ENCODE assay signal across 1 cellular context in the genomic region with DNA sequence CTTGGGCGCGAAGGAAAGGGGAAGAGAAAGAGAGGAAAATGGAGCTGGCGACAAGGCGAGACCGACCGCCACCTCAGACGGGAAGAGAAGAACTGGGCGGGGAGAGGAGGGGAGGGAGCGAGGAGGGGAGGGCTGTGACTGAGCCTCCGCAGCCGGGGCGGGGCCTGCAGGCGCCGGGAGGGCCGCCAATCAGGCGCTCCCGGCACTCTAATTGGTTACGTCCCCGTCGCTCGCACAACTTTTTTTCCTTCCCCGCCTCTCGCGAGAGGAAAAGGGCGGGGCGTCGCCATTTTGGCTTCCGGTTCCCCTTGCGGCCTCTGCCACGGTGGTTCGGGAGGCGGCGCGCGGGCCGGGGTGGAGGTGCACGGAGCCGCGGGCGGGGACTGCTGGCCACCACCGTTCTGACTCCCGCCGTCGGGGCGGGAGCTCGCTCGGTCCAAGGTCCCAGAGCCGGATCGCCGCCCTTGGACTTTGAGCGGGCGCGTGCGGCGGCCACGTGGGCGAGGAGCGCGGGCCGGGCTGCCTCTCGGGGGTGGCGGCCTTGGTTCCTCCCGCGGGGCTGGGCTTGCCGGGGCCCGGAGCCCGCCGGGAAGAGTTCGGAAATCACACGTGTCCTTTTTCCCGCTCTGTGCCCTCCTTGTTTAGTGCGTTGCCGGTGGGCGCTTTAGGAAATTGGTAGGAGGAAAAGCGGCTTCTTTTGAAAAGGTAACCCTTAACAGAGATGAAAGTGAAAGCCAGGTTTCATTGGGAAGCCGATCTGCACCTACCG.
TF ChIP-seq lines count a peak whose summit lies in the region.

A gene (minus strand): TSS at position 94 of the 769 bp plus-strand sequence. CDS start 176 bp downstream, outside the sequence.

TF ChIP-seq in HCT116, 20 proteins besides CTCF, POLR2A, EP300 and RAD21 (continued from another document):
- TF ChIP-seq EZH2phosphoT487 (IDR thresholded peaks at IDR 0.05; ENCODE audit: borderline replicate concordance) (no peak), SRF (IDR thresholded peaks at IDR 0.05; ENCODE audit: low read depth) (no peak; the same call in 1 of the 2 replicates), ELF1 (IDR thresholded peaks at IDR 0.05; ENCODE audit: borderline replicate concordance, low read depth) (peak; percentile 50), YY1 (IDR thresholded peaks at IDR 0.05; ENCODE audit: extremely low read depth, insufficient replicate concordance, low read depth, low read length) (peak; percentile 89), JUND (IDR thresholded peaks at IDR 0.05) (no peak; the same call in 1 of the 2 replicates)
- TF ChIP-seq, protein P1, sequence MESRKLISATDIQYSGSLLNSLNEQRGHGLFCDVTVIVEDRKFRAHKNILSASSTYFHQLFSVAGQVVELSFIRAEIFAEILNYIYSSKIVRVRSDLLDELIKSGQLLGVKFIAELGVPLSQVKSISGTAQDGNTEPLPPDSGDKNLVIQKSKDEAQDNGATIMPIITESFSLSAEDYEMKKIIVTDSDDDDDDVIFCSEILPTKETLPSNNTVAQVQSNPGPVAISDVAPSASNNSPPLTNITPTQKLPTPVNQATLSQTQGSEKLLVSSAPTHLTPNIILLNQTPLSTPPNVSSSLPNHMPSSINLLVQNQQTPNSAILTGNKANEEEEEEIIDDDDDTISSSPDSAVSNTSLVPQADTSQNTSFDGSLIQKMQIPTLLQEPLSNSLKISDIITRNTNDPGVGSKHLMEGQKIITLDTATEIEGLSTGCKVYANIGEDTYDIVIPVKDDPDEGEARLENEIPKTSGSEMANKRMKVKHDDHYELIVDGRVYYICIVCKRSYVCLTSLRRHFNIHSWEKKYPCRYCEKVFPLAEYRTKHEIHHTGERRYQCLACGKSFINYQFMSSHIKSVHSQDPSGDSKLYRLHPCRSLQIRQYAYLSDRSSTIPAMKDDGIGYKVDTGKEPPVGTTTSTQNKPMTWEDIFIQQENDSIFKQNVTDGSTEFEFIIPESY (IDR thresholded peaks at IDR 0.05; ENCODE audit: extremely low read depth, insufficient replicate concordance, low read length): peak; percentile 96
TF ChIP-seq in HCT116: peak in this region for 11.
